1 cellular context compared by ENCODE assay signal in the genomic region with DNA sequence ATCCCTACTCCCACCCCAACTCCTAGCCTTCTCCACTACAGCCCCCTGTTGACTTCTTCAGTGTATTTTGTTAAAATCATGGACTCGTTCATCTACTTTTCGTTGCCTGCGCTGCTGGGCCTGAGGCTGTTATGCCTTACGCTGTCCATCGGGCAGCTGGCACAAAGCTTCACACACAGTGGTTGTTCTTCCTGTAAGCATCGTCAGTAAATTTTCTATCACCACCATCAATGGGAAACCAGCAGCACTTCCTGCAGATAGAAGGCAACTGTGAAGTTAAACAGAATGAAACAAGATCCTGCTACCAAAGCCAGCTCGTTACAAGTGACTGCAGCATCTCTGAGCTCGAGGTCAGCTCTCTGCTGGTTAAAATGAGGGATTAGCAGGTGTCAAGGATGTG.
TF ChIP-seq lines count a peak whose summit lies in the region.

No MANE protein-coding gene starts in this region.

TF ChIP-seq in H1, 55 proteins besides CTCF, POLR2A, EP300 and RAD21:
- no peak for TF ChIP-seq HDAC2 (IDR thresholded peaks at IDR 0.05; ENCODE audit: borderline replicate concordance in 1 of 2, low read depth in 2 of 2, low read length in 2 of 2)
- no peak for TF ChIP-seq SIRT6 (IDR thresholded peaks at IDR 0.05; ENCODE audit: low read length)
- no peak for TF ChIP-seq NANOG (IDR thresholded peaks at IDR 0.05; ENCODE audit: insufficient read depth, low read depth, low read length, poor library complexity, severe bottlenecking)
- TF ChIP-seq ZNF274 (IDR thresholded peaks at IDR 0.05; ENCODE audit: borderline replicate concordance, extremely low read depth, low read length), result no peak
- TF ChIP-seq TAF7 (optimal IDR thresholded peaks at IDR 0.05; ENCODE audit: borderline replicate concordance, low read depth, low read length), result no peak
- no peak for TF ChIP-seq CHD2 (IDR thresholded peaks at IDR 0.05; ENCODE audit: low read length)
- TF ChIP-seq POU5F1 (IDR thresholded peaks at IDR 0.05; ENCODE audit: low read depth, low read length), result no peak
- TF ChIP-seq, protein P1, sequence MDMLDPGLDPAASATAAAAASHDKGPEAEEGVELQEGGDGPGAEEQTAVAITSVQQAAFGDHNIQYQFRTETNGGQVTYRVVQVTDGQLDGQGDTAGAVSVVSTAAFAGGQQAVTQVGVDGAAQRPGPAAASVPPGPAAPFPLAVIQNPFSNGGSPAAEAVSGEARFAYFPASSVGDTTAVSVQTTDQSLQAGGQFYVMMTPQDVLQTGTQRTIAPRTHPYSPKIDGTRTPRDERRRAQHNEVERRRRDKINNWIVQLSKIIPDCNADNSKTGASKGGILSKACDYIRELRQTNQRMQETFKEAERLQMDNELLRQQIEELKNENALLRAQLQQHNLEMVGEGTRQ (IDR thresholded peaks at IDR 0.05; ENCODE audit: low read length), result no peak
- no peak for TF ChIP-seq TBP (IDR thresholded peaks at IDR 0.05; ENCODE audit: low read depth, low read length)
- no peak for TF ChIP-seq TAF1 (IDR thresholded peaks at IDR 0.05; ENCODE audit: low read depth, low read length)
- TF ChIP-seq PHF8 (conservative IDR thresholded peaks at IDR 0.05; ENCODE audit: low read depth, low read length), result no peak
- TF ChIP-seq HDAC6 (IDR thresholded peaks at IDR 0.05; ENCODE audit: low read depth, low read length), result no peak
- no peak for TF ChIP-seq FOSL1 (IDR thresholded peaks at IDR 0.05; ENCODE audit: insufficient read depth, low read depth, low read length)
- TF ChIP-seq SAP30 (IDR thresholded peaks at IDR 0.05; ENCODE audit: insufficient read depth, insufficient replicate concordance, low read length), result no peak
- TF ChIP-seq SUZ12 (IDR thresholded peaks at IDR 0.05; ENCODE audit: low read length), result no peak
- TF ChIP-seq YY1 (IDR thresholded peaks at IDR 0.05; ENCODE audit: low read depth, low read length), result no peak
- TF ChIP-seq EGR1 (IDR thresholded peaks at IDR 0.05; ENCODE audit: borderline replicate concordance, low read depth, low read length), result no peak
